ENCODE assay signal across 28 cellular contexts in genomic region chr10:123574299-123574698, GRCh38.
"Had no signal": no experiment of that assay in that cellular context is flagged by ENCODE, and none has a peak within 500 bp of the region (broad histone marks: within the 10 kb centered on the region; RNA-seq: fewer than 3 reads in every experiment).

No MANE protein-coding gene starts in this region.

- H3K27ac Mint-ChIP-seq: activated CD4-positive, alpha-beta memory T cell treated with anti-CD3 and anti-CD28 coated beads for 36 hours; activated CD4-positive, alpha-beta T cell treated with anti-CD3 and anti-CD28 coated beads for 36 hours; activated CD4-positive, alpha-beta T cell treated with anti-CD3 and anti-CD28 coated beads, Interleukin-2, amount 10 ng/mL, durations not matched to agents 24 days and 14 days; activated CD8-positive, alpha-beta T cell treated with anti-CD3 and anti-CD28 coated beads, Interleukin-2, amount 10 ng/mL, durations not matched to agents 7 days and 5 days; activated naive CD4-positive, alpha-beta T cell treated with anti-CD3 and anti-CD28 coated beads, Interleukin-2, amount 10 ng/mL, durations not matched to agents 7 days and 5 days; activated naive CD4-positive, alpha-beta T cell treated with anti-CD3 and anti-CD28 coated beads, Interleukin-2, amount 50 U/mL, for 72 hours; activated naive CD8-positive, alpha-beta T cell treated with anti-CD3 and anti-CD28 coated beads, Interleukin-2, amount 10 ng/mL, durations not matched to agents 7 days and 5 days; activated T-helper 2 cell treated with anti-CD3 and anti-CD28 coated beads, Interferon-gamma antibody, Interleukin-2, Interleukin-4, amounts not matched to agents 10 μg/mL and 5 μg/mL and 100 μg/mL, durations not matched to agents 14 hours and 24 hours and 36 hours; brain; dendritic cell treated with granulocyte-macrophage colony-stimulating factor and Interleukin-4, amounts not matched to agents 40 ng/mL and 50 ng/mL, for 4 days; T-helper 17 cell had no signal

- H3K4me3 ChIP-seq: ascending aorta, coronary artery, dorsolateral prefrontal cortex, esophagus muscularis mucosa, gastrocnemius medialis, heart left ventricle had no signal

- H3K27ac ChIP-seq: ascending aorta, coronary artery, dorsolateral prefrontal cortex, esophagus muscularis mucosa, foreskin keratinocyte, gastrocnemius medialis, heart left ventricle had no signal

- H3K36me3 Mint-ChIP-seq: activated CD4-positive, alpha-beta memory T cell treated with anti-CD3 and anti-CD28 coated beads for 36 hours; activated naive CD4-positive, alpha-beta T cell treated with anti-CD3 and anti-CD28 coated beads, Interleukin-2, amount 10 ng/mL, durations not matched to agents 7 days and 5 days; activated naive CD4-positive, alpha-beta T cell treated with anti-CD3 and anti-CD28 coated beads, Interleukin-2, amount 50 U/mL, for 72 hours; activated naive CD8-positive, alpha-beta T cell treated with anti-CD3 and anti-CD28 coated beads, Interleukin-2, amount 10 ng/mL, durations not matched to agents 7 days and 5 days; brain had no signal

- H3K4me1 ChIP-seq: ascending aorta, esophagus muscularis mucosa, foreskin keratinocyte, gastrocnemius medialis, heart left ventricle had no signal

- ATAC-seq: activated CD4-positive, alpha-beta T cell treated with anti-CD3 and anti-CD28 coated beads for 36 hours; activated CD8-positive, alpha-beta T cell treated with anti-CD3 and anti-CD28 coated beads, Interleukin-2, amount 10 ng/mL, durations not matched to agents 7 days and 5 days; activated naive CD4-positive, alpha-beta T cell treated with anti-CD3 and anti-CD28 coated beads, Interleukin-2, amount 50 U/mL, for 72 hours; activated T-cell treated with anti-CD3 and anti-CD28 coated beads, Interleukin-2, amount 50 U/mL, for 4 hours; gastrocnemius medialis; heart left ventricle; T-helper 17 cell had no signal

- H3K36me3 ChIP-seq: ascending aorta, esophagus muscularis mucosa, gastrocnemius medialis, heart left ventricle had no signal

- H3K9me3 Mint-ChIP-seq: activated CD4-positive, alpha-beta memory T cell treated with anti-CD3 and anti-CD28 coated beads for 36 hours; activated CD4-positive, alpha-beta T cell treated with anti-CD3 and anti-CD28 coated beads, Interleukin-2, amount 10 ng/mL, durations not matched to agents 24 days and 14 days; activated naive CD4-positive, alpha-beta T cell treated with anti-CD3 and anti-CD28 coated beads, Interleukin-2, amount 10 ng/mL, durations not matched to agents 7 days and 5 days; activated naive CD4-positive, alpha-beta T cell treated with anti-CD3 and anti-CD28 coated beads, Interleukin-2, amount 50 U/mL, for 72 hours; activated naive CD8-positive, alpha-beta T cell treated with anti-CD3 and anti-CD28 coated beads, Interleukin-2, amount 10 ng/mL, durations not matched to agents 7 days and 5 days; activated T-cell treated with anti-CD3 and anti-CD28 coated beads, Interleukin-2, amount 50 U/mL, for 4 hours; activated T-helper 2 cell treated with anti-CD3 and anti-CD28 coated beads, Interferon-gamma antibody, Interleukin-2, Interleukin-4, amounts not matched to agents 10 μg/mL and 5 μg/mL and 100 μg/mL, durations not matched to agents 14 hours and 24 hours and 36 hours; brain; central memory CD8-positive, alpha-beta T cell; dendritic cell treated with granulocyte-macrophage colony-stimulating factor and Interleukin-4, amounts not matched to agents 40 ng/mL and 50 ng/mL, for 4 days had no signal

- DNase-seq: activated CD4-positive, alpha-beta memory T cell treated with anti-CD3 and anti-CD28 coated beads for 36 hours; activated CD4-positive, alpha-beta T cell treated with anti-CD3 and anti-CD28 coated beads for 36 hours; activated CD4-positive, alpha-beta T cell treated with anti-CD3 and anti-CD28 coated beads, Interleukin-2, amount 10 ng/mL, durations not matched to agents 24 days and 14 days; activated CD4-positive, CD25-positive, alpha-beta regulatory T cell; activated CD4-positive, CD25-positive, alpha-beta regulatory T cell treated with anti-CD3 and anti-CD28 coated beads, Interleukin-2, amount 50 U/mL, for 72 hours; activated CD8-positive, alpha-beta T cell treated with anti-CD3 and anti-CD28 coated beads, Interleukin-2, amount 10 ng/mL, durations not matched to agents 7 days and 5 days; activated gamma-delta T cell; activated naive CD4-positive, alpha-beta T cell; activated naive CD4-positive, alpha-beta T cell treated with anti-CD3 and anti-CD28 coated beads, Interleukin-2, amount 10 ng/mL, durations not matched to agents 7 days and 5 days; activated naive CD8-positive, alpha-beta T cell treated with anti-CD3 and anti-CD28 coated beads, Interleukin-2, amount 10 ng/mL, durations not matched to agents 7 days and 5 days; activated T-cell treated with anti-CD3 and anti-CD28 coated beads, Interleukin-2, amount 50 U/mL, for 4 hours; effector memory CD4-positive, alpha-beta T cell; erythroblast; gastrocnemius medialis; glutamatergic neuron; heart left ventricle; T-helper 1 cell; T-helper 17 cell had no signal

- H3K27me3 ChIP-seq: ascending aorta had no signal

- H3K4me3 Mint-ChIP-seq: activated CD4-positive, alpha-beta memory T cell treated with anti-CD3 and anti-CD28 coated beads for 36 hours; activated CD4-positive, alpha-beta T cell treated with anti-CD3 and anti-CD28 coated beads for 36 hours; activated CD4-positive, alpha-beta T cell treated with anti-CD3 and anti-CD28 coated beads, Interleukin-2, amount 10 ng/mL, durations not matched to agents 24 days and 14 days; activated CD8-positive, alpha-beta T cell treated with anti-CD3 and anti-CD28 coated beads, Interleukin-2, amount 10 ng/mL, durations not matched to agents 7 days and 5 days; activated naive CD4-positive, alpha-beta T cell treated with anti-CD3 and anti-CD28 coated beads, Interleukin-2, amount 10 ng/mL, durations not matched to agents 7 days and 5 days; activated naive CD8-positive, alpha-beta T cell treated with anti-CD3 and anti-CD28 coated beads, Interleukin-2, amount 10 ng/mL, durations not matched to agents 7 days and 5 days; activated T-cell treated with anti-CD3 and anti-CD28 coated beads, Interleukin-2, amount 50 U/mL, for 4 hours; brain; central memory CD8-positive, alpha-beta T cell; dendritic cell treated with granulocyte-macrophage colony-stimulating factor and Interleukin-4, amounts not matched to agents 40 ng/mL and 50 ng/mL, for 4 days; T-helper 17 cell had no signal

- H3K4me1 Mint-ChIP-seq: activated CD4-positive, alpha-beta T cell treated with anti-CD3 and anti-CD28 coated beads for 36 hours; activated CD4-positive, alpha-beta T cell treated with anti-CD3 and anti-CD28 coated beads, Interleukin-2, amount 10 ng/mL, durations not matched to agents 24 days and 14 days; activated naive CD4-positive, alpha-beta T cell treated with anti-CD3 and anti-CD28 coated beads, Interleukin-2, amount 10 ng/mL, durations not matched to agents 7 days and 5 days; activated naive CD8-positive, alpha-beta T cell treated with anti-CD3 and anti-CD28 coated beads, Interleukin-2, amount 10 ng/mL, durations not matched to agents 7 days and 5 days; brain; central memory CD8-positive, alpha-beta T cell; T-helper 17 cell had no signal

- H3K9me3 ChIP-seq: ascending aorta, gastrocnemius medialis, heart left ventricle had no signal
